ENCODE assay signal across 1 cellular context in the genomic region with DNA sequence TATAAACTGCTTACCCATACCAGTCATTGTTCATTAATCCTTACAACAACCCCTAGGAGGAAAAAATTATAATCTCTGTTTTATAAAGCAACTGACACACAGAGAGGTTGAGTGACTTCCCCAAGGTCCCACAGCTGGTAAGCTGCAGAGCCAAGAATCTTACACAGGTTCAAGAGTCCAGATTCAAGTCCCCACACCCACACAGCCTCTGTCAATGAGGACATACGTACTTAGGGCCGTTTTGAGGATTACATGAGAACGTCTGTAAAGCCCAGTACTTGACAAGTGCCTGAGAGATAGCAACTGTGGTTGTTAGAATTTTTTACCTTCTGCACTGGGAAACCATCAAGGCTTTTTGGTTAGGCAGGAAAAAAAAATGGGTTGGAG.
TF ChIP-seq lines count a peak whose summit lies in the region.

No MANE protein-coding gene starts in this region.

TF ChIP-seq in GM23338, 12 proteins besides CTCF, POLR2A, EP300 and RAD21 (continued from another document):
- TF ChIP-seq, protein P1, sequence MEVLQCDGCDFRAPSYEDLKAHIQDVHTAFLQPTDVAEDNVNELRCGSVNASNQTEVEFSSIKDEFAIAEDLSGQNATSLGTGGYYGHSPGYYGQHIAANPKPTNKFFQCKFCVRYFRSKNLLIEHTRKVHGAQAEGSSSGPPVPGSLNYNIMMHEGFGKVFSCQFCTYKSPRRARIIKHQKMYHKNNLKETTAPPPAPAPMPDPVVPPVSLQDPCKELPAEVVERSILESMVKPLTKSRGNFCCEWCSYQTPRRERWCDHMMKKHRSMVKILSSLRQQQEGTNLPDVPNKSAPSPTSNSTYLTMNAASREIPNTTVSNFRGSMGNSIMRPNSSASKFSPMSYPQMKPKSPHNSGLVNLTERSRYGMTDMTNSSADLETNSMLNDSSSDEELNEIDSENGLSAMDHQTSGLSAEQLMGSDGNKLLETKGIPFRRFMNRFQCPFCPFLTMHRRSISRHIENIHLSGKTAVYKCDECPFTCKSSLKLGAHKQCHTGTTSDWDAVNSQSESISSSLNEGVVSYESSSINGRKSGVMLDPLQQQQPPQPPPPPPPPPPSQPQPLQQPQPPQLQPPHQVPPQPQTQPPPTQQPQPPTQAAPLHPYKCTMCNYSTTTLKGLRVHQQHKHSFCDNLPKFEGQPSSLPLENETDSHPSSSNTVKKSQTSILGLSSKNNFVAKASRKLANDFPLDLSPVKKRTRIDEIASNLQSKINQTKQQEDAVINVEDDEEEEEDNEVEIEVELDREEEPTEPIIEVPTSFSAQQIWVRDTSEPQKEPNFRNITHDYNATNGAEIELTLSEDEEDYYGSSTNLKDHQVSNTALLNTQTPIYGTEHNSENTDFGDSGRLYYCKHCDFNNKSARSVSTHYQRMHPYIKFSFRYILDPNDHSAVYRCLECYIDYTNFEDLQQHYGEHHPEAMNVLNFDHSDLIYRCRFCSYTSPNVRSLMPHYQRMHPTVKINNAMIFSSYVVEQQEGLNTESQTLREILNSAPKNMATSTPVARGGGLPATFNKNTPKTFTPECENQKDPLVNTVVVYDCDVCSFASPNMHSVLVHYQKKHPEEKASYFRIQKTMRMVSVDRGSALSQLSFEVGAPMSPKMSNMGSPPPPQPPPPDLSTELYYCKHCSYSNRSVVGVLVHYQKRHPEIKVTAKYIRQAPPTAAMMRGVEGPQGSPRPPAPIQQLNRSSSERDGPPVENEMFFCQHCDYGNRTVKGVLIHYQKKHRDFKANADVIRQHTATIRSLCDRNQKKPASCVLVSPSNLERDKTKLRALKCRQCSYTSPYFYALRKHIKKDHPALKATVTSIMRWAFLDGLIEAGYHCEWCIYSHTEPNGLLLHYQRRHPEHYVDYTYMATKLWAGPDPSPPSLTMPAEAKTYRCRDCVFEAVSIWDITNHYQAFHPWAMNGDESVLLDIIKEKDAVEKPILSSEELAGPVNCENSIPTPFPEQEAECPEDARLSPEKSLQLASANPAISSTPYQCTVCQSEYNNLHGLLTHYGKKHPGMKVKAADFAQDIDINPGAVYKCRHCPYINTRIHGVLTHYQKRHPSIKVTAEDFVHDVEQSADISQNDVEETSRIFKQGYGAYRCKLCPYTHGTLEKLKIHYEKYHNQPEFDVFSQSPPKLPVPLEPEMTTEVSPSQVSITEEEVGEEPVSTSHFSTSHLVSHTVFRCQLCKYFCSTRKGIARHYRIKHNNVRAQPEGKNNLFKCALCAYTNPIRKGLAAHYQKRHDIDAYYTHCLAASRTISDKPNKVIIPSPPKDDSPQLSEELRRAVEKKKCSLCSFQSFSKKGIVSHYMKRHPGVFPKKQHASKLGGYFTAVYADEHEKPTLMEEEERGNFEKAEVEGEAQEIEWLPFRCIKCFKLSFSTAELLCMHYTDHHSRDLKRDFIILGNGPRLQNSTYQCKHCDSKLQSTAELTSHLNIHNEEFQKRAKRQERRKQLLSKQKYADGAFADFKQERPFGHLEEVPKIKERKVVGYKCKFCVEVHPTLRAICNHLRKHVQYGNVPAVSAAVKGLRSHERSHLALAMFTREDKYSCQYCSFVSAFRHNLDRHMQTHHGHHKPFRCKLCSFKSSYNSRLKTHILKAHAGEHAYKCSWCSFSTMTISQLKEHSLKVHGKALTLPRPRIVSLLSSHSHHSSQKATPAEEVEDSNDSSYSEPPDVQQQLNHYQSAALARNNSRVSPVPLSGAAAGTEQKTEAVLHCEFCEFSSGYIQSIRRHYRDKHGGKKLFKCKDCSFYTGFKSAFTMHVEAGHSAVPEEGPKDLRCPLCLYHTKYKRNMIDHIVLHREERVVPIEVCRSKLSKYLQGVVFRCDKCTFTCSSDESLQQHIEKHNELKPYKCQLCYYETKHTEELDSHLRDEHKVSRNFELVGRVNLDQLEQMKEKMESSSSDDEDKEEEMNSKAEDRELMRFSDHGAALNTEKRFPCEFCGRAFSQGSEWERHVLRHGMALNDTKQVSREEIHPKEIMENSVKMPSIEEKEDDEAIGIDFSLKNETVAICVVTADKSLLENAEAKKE (CRISPR knock-in tag; IDR thresholded peaks at IDR 0.05): no peak
- TF ChIP-seq POLR2AphosphoS5 (IDR thresholded peaks at IDR 0.05; ENCODE audit: low read depth) (no peak), CREB1 (CRISPR knock-in tag; IDR thresholded peaks at IDR 0.05; ENCODE audit: low read depth) (no peak), NANOG (IDR thresholded peaks at IDR 0.05; ENCODE audit: borderline replicate concordance) (no peak), ZNF114 (CRISPR knock-in tag; IDR thresholded peaks at IDR 0.05) (no peak)
- TF ChIP-seq, protein P2, sequence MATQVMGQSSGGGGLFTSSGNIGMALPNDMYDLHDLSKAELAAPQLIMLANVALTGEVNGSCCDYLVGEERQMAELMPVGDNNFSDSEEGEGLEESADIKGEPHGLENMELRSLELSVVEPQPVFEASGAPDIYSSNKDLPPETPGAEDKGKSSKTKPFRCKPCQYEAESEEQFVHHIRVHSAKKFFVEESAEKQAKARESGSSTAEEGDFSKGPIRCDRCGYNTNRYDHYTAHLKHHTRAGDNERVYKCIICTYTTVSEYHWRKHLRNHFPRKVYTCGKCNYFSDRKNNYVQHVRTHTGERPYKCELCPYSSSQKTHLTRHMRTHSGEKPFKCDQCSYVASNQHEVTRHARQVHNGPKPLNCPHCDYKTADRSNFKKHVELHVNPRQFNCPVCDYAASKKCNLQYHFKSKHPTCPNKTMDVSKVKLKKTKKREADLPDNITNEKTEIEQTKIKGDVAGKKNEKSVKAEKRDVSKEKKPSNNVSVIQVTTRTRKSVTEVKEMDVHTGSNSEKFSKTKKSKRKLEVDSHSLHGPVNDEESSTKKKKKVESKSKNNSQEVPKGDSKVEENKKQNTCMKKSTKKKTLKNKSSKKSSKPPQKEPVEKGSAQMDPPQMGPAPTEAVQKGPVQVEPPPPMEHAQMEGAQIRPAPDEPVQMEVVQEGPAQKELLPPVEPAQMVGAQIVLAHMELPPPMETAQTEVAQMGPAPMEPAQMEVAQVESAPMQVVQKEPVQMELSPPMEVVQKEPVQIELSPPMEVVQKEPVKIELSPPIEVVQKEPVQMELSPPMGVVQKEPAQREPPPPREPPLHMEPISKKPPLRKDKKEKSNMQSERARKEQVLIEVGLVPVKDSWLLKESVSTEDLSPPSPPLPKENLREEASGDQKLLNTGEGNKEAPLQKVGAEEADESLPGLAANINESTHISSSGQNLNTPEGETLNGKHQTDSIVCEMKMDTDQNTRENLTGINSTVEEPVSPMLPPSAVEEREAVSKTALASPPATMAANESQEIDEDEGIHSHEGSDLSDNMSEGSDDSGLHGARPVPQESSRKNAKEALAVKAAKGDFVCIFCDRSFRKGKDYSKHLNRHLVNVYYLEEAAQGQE (IDR thresholded peaks at IDR 0.05; ENCODE audit: unreplicated experiment): no peak
TF ChIP-seq in GM23338: peak in this region for 0.
